Comparison of ENCODE assay signal across 10 cellular contexts in the genomic region with DNA sequence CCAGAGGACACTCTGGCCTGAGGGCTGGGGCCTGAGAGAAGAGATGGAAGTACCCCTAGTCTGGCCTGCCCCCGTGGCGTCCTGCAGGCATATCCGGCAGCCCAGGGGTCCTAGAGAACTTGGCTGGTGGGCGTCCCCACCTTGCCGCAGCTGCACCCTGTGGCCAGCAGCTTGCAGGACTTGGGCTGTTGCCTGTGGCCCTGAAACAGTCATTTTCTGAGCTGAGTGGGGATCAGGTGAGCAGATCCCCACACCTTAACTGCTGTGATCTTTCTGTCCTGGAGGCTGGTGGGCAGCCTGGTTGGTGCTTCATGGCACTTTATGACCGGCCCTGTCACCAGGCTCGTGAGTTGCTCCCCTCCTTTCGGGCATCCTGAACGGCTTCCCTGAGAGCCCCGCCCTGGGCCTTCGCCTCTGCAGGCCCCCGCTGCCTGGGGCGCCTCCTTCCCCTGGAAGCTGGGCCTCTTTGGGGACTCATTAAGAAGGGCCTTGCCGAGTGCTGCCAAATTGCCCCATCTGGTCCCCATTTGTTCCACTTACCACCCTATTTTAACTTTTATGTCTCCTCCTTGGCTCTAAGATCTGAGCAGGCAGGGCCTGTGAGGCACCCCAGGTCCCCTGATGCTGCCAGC.
A peak's percentile ranks its signal among the peaks of the same experiment; 100 is the strongest.
DNase-seq lines count a peak whose midpoint lies in the region; ATAC-seq and TF ChIP-seq lines count a peak whose summit lies in the region.
"Had no signal": no experiment of that assay in that cellular context is flagged by ENCODE, and none has a peak within 500 bp of the region (broad histone marks: within the 10 kb centered on the region; RNA-seq: fewer than 3 reads in every experiment).

No MANE protein-coding gene starts in this region.

- no peaks in the 10 kb centered on the region for H3K9me3 ChIP-seq in CD8-positive, alpha-beta memory T cell (ENCODE audit: low read length)
- H3K9me3 ChIP-seq in MM.1S (replicated peaks; ENCODE audit: insufficient read depth, low read length) (no peaks in the 10 kb centered on the region), breast epithelium (no peaks in the 10 kb centered on the region), neutrophil (no peaks in the 10 kb centered on the region)

- H2AFZ ChIP-seq in MM.1S (ENCODE audit: low read length) = no peak overlapping the region

- no peaks in the 10 kb centered on the region for H3K27me3 ChIP-seq in CD8-positive, alpha-beta memory T cell (ENCODE audit: insufficient read depth, low read length, poor library complexity, severe bottlenecking)
- no peaks in the 10 kb centered on the region for H3K27me3 ChIP-seq in MM.1S (replicated peaks; ENCODE audit: insufficient read depth, low read length)
- no peaks in the 10 kb centered on the region for H3K27me3 ChIP-seq in breast epithelium
- H3K27me3 ChIP-seq in neutrophil = no peaks in the 10 kb centered on the region

- ATAC-seq in GM21447 (IDR thresholded peaks at IDR 0.05; ENCODE audit: unreplicated experiment) (no peak), GM19455 (IDR thresholded peaks at IDR 0.05; ENCODE audit: unreplicated experiment) (no peak)

- H3K4me3 ChIP-seq in CD8-positive, alpha-beta memory T cell (ENCODE audit: low read length) = peak overlapping the region; percentile 25
- H3K4me3 ChIP-seq in MM.1S (ENCODE audit: low read length) (no peak overlapping the region), breast epithelium (no peak overlapping the region), neutrophil (ENCODE audit: low read depth in 1 of 2, low read length in 1 of 2) (peak overlapping the region; percentile 10 to 62)

- peaks cover 100% of the 10 kb centered on the region for H3K4me1 ChIP-seq in CD8-positive, alpha-beta memory T cell (ENCODE audit: insufficient read depth, low read length)
- H3K4me1 ChIP-seq in MM.1S (ENCODE audit: low read length) (peaks cover 57% of the 10 kb centered on the region), breast epithelium (peaks cover 35 to 37% of the 10 kb centered on the region in 2 donors), neutrophil (ENCODE audit: control insufficient read depth in 1 of 2, insufficient read depth in 1 of 2, low read depth in 1 of 2, low read length in 1 of 2) (peaks cover 100% of the 10 kb centered on the region in 2 experiments)

- H4K20me1 ChIP-seq in MM.1S (ENCODE audit: insufficient read depth, low read length) = no peaks in the 10 kb centered on the region

- POLR2A ChIA-PET in CD8-positive, alpha-beta memory T cell (lab: Charles Lee) = interaction anchor here (0.5 to 2.3 kb wide), 4 partner anchors 10 to 701 kb away, joined by 3 to 11 read pairs (median 4); no protein-coding TSS in a partner anchor

- H3K4me1 Mint-ChIP-seq in CD8-positive, alpha-beta memory T cell = peaks cover 94 to 100% (median 100%) of the 10 kb centered on the region in 3 donors

- peak overlapping the region; percentile 98 for H3K4me2 ChIP-seq in MM.1S (ENCODE audit: low read depth, low read length)

- DNase-seq in CD8-positive, alpha-beta memory T cell = no peak
- DNase-seq in MM.1S (no peak), breast epithelium (ENCODE audit: low spot score in 2 of 2) (no peak), NCI-H2081 (lab: John Stamatoyannopoulos, UW) (no peak), NCI-H1092 (lab: John Stamatoyannopoulos, UW) (no peak)
- DNase-seq: NCI-H82; stimulated activated CD4-positive, alpha-beta T cell treated with anti-CD3 and anti-CD28 coated beads, Interleukin-4, amount 100 ng/mL, for 4 hours had no signal

- H3F3A ChIP-seq in MM.1S (ENCODE audit: insufficient read depth, low read length) = peaks cover 46% of the 10 kb centered on the region

- peak overlapping the region; percentile 87 to 100 (median 98) for H3K27ac Mint-ChIP-seq in CD8-positive, alpha-beta memory T cell

- H3K27ac ChIP-seq in CD8-positive, alpha-beta memory T cell (ENCODE audit: low read depth, low read length) = peak overlapping the region; percentile 29
- H3K27ac ChIP-seq in MM.1S (ENCODE audit: low read length) = peak overlapping the region; percentile 99
- H3K27ac ChIP-seq in breast epithelium = peak overlapping the region; percentile 54 to 79
- H3K27ac ChIP-seq in neutrophil = peak overlapping the region; percentile 98

- no peaks in the 10 kb centered on the region for H3K27me3 Mint-ChIP-seq in CD8-positive, alpha-beta memory T cell

- H3K79me2 ChIP-seq in MM.1S (ENCODE audit: low read length) = peaks cover 77% of the 10 kb centered on the region

- H3K9me2 ChIP-seq in MM.1S (replicated peaks; ENCODE audit: insufficient read depth, low read length) = no peaks in the 10 kb centered on the region

- intact Hi-C loops in breast epithelium (cut with DNase I; ENCODE audit: low total_unique reads) = loop anchor here (10.0 kb wide), 1 partner anchor 45 kb away; no protein-coding TSS in a partner anchor

- no peaks in the 10 kb centered on the region for H3K9me3 Mint-ChIP-seq in CD8-positive, alpha-beta memory T cell

- H3K36me3 ChIP-seq in CD8-positive, alpha-beta memory T cell (ENCODE audit: insufficient read depth, low read length) = no peaks in the 10 kb centered on the region
- H3K36me3 ChIP-seq in MM.1S (replicated peaks; ENCODE audit: insufficient read depth, low read length) (no peaks in the 10 kb centered on the region), breast epithelium (no peaks in the 10 kb centered on the region), neutrophil (no peaks in the 10 kb centered on the region)

- no peak for TF ChIP-seq CTCF in MM.1S (IDR thresholded peaks at IDR 0.05; ENCODE audit: low read length)
- TF ChIP-seq CTCF in breast epithelium (IDR thresholded peaks at IDR 0.05) = no peak
- no peak for TF ChIP-seq CTCF in neutrophil (IDR thresholded peaks at IDR 0.05)

- no peak for TF ChIP-seq POLR2A in breast epithelium (IDR thresholded peaks at IDR 0.05)

- peaks cover 0 to 10% (median 0%) of the 10 kb centered on the region in 3 donors for H3K36me3 Mint-ChIP-seq in CD8-positive, alpha-beta memory T cell

- CTCF ChIA-PET in CD8-positive, alpha-beta memory T cell (lab: Charles Lee) = interaction anchor here (0.8 to 2.6 kb wide), 8 partner anchors 9 to 55 kb away, joined by 3 to 17 read pairs (median 9); no protein-coding TSS in a partner anchor

- H3K4me3 Mint-ChIP-seq in CD8-positive, alpha-beta memory T cell = peak overlapping the region; percentile 18 to 88 (median 74)

- no peak overlapping the region; the same call in 1 of the 2 replicates for H3K9ac ChIP-seq in MM.1S (ENCODE audit: low read length)

Comparison
In these comparisons a context has a peak if more than half of its experiments do, and no peak if none do; other contexts are left out.
1. H3K27ac ChIP-seq: peak in every context shown above with its lines; median percentile 99 in MM.1S; 98 in neutrophil; 66 in breast epithelium; 29 in CD8-positive, alpha-beta memory T cell.
2. H3K4me3 ChIP-seq: peak in CD8-positive, alpha-beta memory T cell (single experiment) and neutrophil (2 of 2); none in MM.1S (single experiment) and breast epithelium (0 of 3).